25 cellular contexts compared by ENCODE assay signal in genomic region chr17:1329745-1330343, GRCh38. TPM values are rescaled to one million over a fixed set of nuclear protein-coding genes. Genes with fewer than 3 reads are reported as not detected.
A peak's percentile ranks its signal among the peaks of the same experiment; 100 is the strongest.
DNase-seq lines count a peak whose midpoint lies in the region; ATAC-seq lines count a peak whose summit lies in the region.
"Had no signal": no experiment of that assay in that cellular context is flagged by ENCODE, and none has a peak within 500 bp of the region (broad histone marks: within the 10 kb centered on the region; RNA-seq: fewer than 3 reads in every experiment).

No MANE protein-coding gene starts in this region.

- H3K4me3 ChIP-seq in adipocyte (ENCODE audit: low read length) (no peak overlapping the region), subcutaneous abdominal adipose tissue (ENCODE audit: low read depth in 1 of 5, low read length in 5 of 5) (peak overlapping the region in 1 of 5 donors; percentile 40)
- H3K4me3 ChIP-seq: GM12878, GM23248, HAP-1 had no signal

- H3K36me3 ChIP-seq in adipocyte (ENCODE audit: control insufficient read depth, insufficient read depth, low read length, severe bottlenecking) (no peaks in the 10 kb centered on the region), subcutaneous abdominal adipose tissue (ENCODE audit: control insufficient read depth in 5 of 5, insufficient read depth in 5 of 5, low read length in 5 of 5) (no peaks in the 10 kb centered on the region)
- H3K36me3 ChIP-seq: HAP-1 had no signal

- peak; percentile 30 for DNase-seq in activated effector memory CD4-positive, alpha-beta T cell treated with anti-CD3 and anti-CD28 coated beads, Interleukin-2, amount 50 U/mL, for 16 hours
- DNase-seq in activated effector memory CD4-positive, alpha-beta T cell treated with Interleukin-2 at 50 U/mL for 16 hours = no peak
- DNase-seq in adipocyte (ENCODE audit: low read depth) (no peak), mesenteric fat pad (ENCODE audit: low spot score) (peak; percentile 68), NCI-H2196 (lab: John Stamatoyannopoulos, UW; ENCODE audit: unreplicated experiment) (no peak), KBM-7 (no peak)
- no peak for DNase-seq in stimulated activated naive CD8-positive, alpha-beta T cell treated with anti-CD3 and anti-CD28 coated beads, Interleukin-15, Interleukin-2, amounts not matched to agents 100 U/mL and 50 U/mL, for 24 hours
- DNase-seq: 8988T; C1 segment of cervical spinal cord; CD4-positive, CD25-positive, alpha-beta regulatory T cell; CD8-positive, alpha-beta memory T cell; COR-L47; DMS 273 treated with DMSO at 0.1 percent for 48 hours; DMS53; DND-41; EL; GM23248 had no signal

- H3K4me1 ChIP-seq in adipocyte (ENCODE audit: control insufficient read depth, insufficient read depth, low read length) (peaks cover 38% of the 10 kb centered on the region), subcutaneous abdominal adipose tissue (ENCODE audit: control insufficient read depth in 5 of 5, insufficient read depth in 5 of 5, low read length in 5 of 5) (peaks cover 2 to 46% (median 23%) of the 10 kb centered on the region in 5 donors)
- H3K4me1 ChIP-seq: HAP-1 had no signal

- H3K9ac ChIP-seq in adipocyte (ENCODE audit: low read length) = peak overlapping the region; percentile 58
- H3K9ac ChIP-seq in subcutaneous abdominal adipose tissue (ENCODE audit: low read length in 5 of 5) = peak overlapping the region in 1 of 5 donors; percentile 69
- H3K9ac ChIP-seq: GM23248 had no signal

- H3K9me3 ChIP-seq in adipocyte (ENCODE audit: control insufficient read depth, low read length) (no peaks in the 10 kb centered on the region), subcutaneous abdominal adipose tissue (ENCODE audit: control insufficient read depth in 5 of 5, low read length in 5 of 5) (no peaks in the 10 kb centered on the region)
- H3K9me3 ChIP-seq: HAP-1 had no signal

- no peak for ATAC-seq in stimulated activated naive CD8-positive, alpha-beta T cell treated with anti-CD3 and anti-CD28 coated beads, Interleukin-15, Interleukin-2, amounts not matched to agents 100 U/mL and 50 U/mL, for 24 hours
- ATAC-seq: GM12878, HepG2 had no signal

- in situ Hi-C loops in KBM-7 (cut with MboI; ENCODE audit: low pct_unique_long_range_greater_than_20kb, low sequenced_read_pairs) = no loop called here

- peak overlapping the region; percentile 71 for H3K27ac ChIP-seq in subcutaneous abdominal adipose tissue (ENCODE audit: low read depth, low read length)
- H3K27ac ChIP-seq: GM23248 had no signal

- H3K27me3 ChIP-seq in adipocyte (replicated peaks; ENCODE audit: control insufficient read depth, insufficient read depth, low read length) = no peaks in the 10 kb centered on the region
- no peaks in the 10 kb centered on the region for H3K27me3 ChIP-seq in subcutaneous abdominal adipose tissue (ENCODE audit: control insufficient read depth in 5 of 5, insufficient read depth in 4 of 5, low read length in 5 of 5)

RNA-seq across cellular contexts. Expression of gene TRARG1, which starts 50.4 kb away (rescaled TPM):
- total RNA-seq in mesenteric fat pad = 241 TPM
- total RNA-seq: A673; B cell; CD8-positive, alpha-beta memory T cell; GM12878; GM23248; H4; HepG2 had no signal

RNA-seq across cellular contexts. Expression of gene BHLHA9, which starts 59.6 kb away (rescaled TPM):
- not detected for total RNA-seq in mesenteric fat pad
- total RNA-seq: A673; B cell; CD4-positive, CD25-positive, alpha-beta regulatory T cell; CD8-positive, alpha-beta memory T cell; G401; GM12878; GM23248; H4; HepG2 had no signal

Comparison
In these comparisons a context has a peak if more than half of its experiments do, and no peak if none do; other contexts are left out.
1. DNase-seq: peak in activated effector memory CD4-positive, alpha-beta T cell treated with anti-CD3 and anti-CD28 coated beads, Interleukin-2, amount 50 U/mL, for 16 hours (single experiment) and mesenteric fat pad (single experiment); none in activated effector memory CD4-positive, alpha-beta T cell treated with Interleukin-2 at 50 U/mL for 16 hours (single experiment), adipocyte (single experiment), NCI-H2196 (single experiment), stimulated activated naive CD8-positive, alpha-beta T cell treated with anti-CD3 and anti-CD28 coated beads, Interleukin-15, Interleukin-2, amounts not matched to agents 100 U/mL and 50 U/mL, for 24 hours (single experiment) and KBM-7 (single experiment).